In the genomic region with DNA sequence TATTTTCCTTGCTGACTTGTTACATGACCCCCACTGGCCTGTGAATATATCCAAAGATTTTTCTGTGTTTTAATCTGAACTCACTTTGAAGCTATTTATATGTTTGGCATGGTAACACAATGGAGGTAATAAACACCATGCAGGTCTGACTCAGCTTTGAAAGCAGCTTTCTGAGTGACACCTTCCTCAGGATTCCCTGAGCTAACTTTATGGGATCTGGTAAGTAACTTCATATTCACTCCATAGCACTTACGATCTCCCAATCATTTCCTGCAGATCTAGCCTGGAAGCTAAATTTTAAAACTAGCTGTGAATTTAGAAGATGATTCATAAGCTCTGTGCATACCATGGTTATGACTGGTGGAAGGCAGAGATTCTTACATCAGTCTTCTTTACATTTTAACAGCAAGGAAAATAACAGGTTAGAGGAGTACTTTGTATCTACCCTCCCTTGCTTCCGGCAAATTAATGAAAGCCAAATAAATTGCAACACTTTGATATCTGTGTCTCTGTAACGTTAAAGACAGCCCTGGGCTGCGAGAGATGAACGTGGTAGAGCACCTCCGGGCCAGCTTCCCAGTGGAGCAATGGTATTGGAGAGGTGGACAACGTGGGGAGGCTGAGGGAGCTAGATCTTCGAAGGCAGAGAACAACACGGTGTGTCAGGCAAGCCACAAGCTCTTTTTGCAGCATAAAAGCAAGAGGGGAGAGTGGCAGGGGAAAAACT, we compare ENCODE assay signal across 1 cellular context.
TF ChIP-seq lines count a peak whose summit lies in the region.

No MANE protein-coding gene starts in this region.

TF ChIP-seq in HepG2, 621 proteins besides CTCF, POLR2A, EP300 and RAD21 (continued from another document and continues in another):
- TF ChIP-seq, protein P1, sequence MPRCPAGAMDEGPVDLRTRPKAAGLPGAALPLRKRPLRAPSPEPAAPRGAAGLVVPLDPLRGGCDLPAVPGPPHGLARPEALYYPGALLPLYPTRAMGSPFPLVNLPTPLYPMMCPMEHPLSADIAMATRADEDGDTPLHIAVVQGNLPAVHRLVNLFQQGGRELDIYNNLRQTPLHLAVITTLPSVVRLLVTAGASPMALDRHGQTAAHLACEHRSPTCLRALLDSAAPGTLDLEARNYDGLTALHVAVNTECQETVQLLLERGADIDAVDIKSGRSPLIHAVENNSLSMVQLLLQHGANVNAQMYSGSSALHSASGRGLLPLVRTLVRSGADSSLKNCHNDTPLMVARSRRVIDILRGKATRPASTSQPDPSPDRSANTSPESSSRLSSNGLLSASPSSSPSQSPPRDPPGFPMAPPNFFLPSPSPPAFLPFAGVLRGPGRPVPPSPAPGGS (CRISPR knock-in tag; IDR thresholded peaks at IDR 0.05) = no peak
- TF ChIP-seq IKZF1 (IDR thresholded peaks at IDR 0.05) (no peak), KDM3A (CRISPR knock-in tag; IDR thresholded peaks at IDR 0.05; ENCODE audit: low read depth) (0 out of 2 replicates have a peak, but pooled peaks have one; percentile 22), ZNF589 (CRISPR knock-in tag; conservative IDR thresholded peaks at IDR 0.05) (no peak), PHF5A (CRISPR knock-in tag; IDR thresholded peaks at IDR 0.05; ENCODE audit: low read depth, unreplicated experiment) (no peak), EZH2 (conservative IDR thresholded peaks at IDR 0.05; ENCODE audit: low read depth, low read length) (no peak), GLI4 (CRISPR knock-in tag; IDR thresholded peaks at IDR 0.05; ENCODE audit: borderline replicate concordance) (no peak), ZNF672 (CRISPR knock-in tag; IDR thresholded peaks at IDR 0.05) (no peak), ZNF775 (CRISPR knock-in tag; IDR thresholded peaks at IDR 0.05; ENCODE audit: borderline replicate concordance) (no peak), KAT8 (CRISPR knock-in tag; IDR thresholded peaks at IDR 0.05) (peak; percentile 24; the same call in 1 of the 2 replicates), ZNF709 (CRISPR knock-in tag; IDR thresholded peaks at IDR 0.05) (no peak), THYN1 (CRISPR knock-in tag; IDR thresholded peaks at IDR 0.05; ENCODE audit: borderline replicate concordance, low read depth) (no peak), NPAS2 (CRISPR knock-in tag; IDR thresholded peaks at IDR 0.05; ENCODE audit: borderline replicate concordance) (no peak), TBX2 (CRISPR knock-in tag; IDR thresholded peaks at IDR 0.05; ENCODE audit: borderline replicate concordance) (peak; percentile 76; the same call in 1 of the 2 replicates), BCL6 (CRISPR knock-in tag; IDR thresholded peaks at IDR 0.05) (peak; percentile 69), HOXA3 (CRISPR knock-in tag; IDR thresholded peaks at IDR 0.05) (no peak; the same call in 1 of the 2 replicates), HDAC1 (CRISPR knock-in tag; IDR thresholded peaks at IDR 0.05) (peak; percentile 49), DR1 (CRISPR knock-in tag; IDR thresholded peaks at IDR 0.05) (no peak), MTF2 (CRISPR knock-in tag; IDR thresholded peaks at IDR 0.05; ENCODE audit: borderline replicate concordance) (no peak), PTBP1 (IDR thresholded peaks at IDR 0.05; ENCODE audit: low read depth, low read length, poor library complexity, severe bottlenecking) (no peak), SMARCE1 (IDR thresholded peaks at IDR 0.05; ENCODE audit: borderline replicate concordance) (no peak), CBFB (CRISPR knock-in tag; IDR thresholded peaks at IDR 0.05) (no peak), CAMTA2 (CRISPR knock-in tag; IDR thresholded peaks at IDR 0.05; ENCODE audit: borderline replicate concordance) (no peak), NR2F2 (IDR thresholded peaks at IDR 0.05; ENCODE audit: borderline replicate concordance, low read depth) (no peak), ZBTB8A (CRISPR knock-in tag; IDR thresholded peaks at IDR 0.05; ENCODE audit: borderline replicate concordance, low read depth) (no peak), KMT2A (CRISPR knock-in tag; IDR thresholded peaks at IDR 0.05) (peak; percentile 60; the same call in 1 of the 2 replicates), RFXAP (CRISPR knock-in tag; IDR thresholded peaks at IDR 0.05; ENCODE audit: borderline replicate concordance) (no peak), NCOA1 (CRISPR knock-in tag; IDR thresholded peaks at IDR 0.05) (no peak), PHB2 (IDR thresholded peaks at IDR 0.05; ENCODE audit: partially characterized antibody) (no peak), HNF4G (IDR thresholded peaks at IDR 0.05; ENCODE audit: borderline replicate concordance, low read depth, low read length) (no peak), HNF4G (CRISPR knock-in tag; IDR thresholded peaks at IDR 0.05; ENCODE audit: borderline replicate concordance, low read depth) (no peak), EHMT2 (IDR thresholded peaks at IDR 0.05; ENCODE audit: borderline replicate concordance, low read depth, low read length) (no peak), ZNF703 (CRISPR knock-in tag; IDR thresholded peaks at IDR 0.05; ENCODE audit: borderline replicate concordance) (no peak)
- TF ChIP-seq, protein P2, sequence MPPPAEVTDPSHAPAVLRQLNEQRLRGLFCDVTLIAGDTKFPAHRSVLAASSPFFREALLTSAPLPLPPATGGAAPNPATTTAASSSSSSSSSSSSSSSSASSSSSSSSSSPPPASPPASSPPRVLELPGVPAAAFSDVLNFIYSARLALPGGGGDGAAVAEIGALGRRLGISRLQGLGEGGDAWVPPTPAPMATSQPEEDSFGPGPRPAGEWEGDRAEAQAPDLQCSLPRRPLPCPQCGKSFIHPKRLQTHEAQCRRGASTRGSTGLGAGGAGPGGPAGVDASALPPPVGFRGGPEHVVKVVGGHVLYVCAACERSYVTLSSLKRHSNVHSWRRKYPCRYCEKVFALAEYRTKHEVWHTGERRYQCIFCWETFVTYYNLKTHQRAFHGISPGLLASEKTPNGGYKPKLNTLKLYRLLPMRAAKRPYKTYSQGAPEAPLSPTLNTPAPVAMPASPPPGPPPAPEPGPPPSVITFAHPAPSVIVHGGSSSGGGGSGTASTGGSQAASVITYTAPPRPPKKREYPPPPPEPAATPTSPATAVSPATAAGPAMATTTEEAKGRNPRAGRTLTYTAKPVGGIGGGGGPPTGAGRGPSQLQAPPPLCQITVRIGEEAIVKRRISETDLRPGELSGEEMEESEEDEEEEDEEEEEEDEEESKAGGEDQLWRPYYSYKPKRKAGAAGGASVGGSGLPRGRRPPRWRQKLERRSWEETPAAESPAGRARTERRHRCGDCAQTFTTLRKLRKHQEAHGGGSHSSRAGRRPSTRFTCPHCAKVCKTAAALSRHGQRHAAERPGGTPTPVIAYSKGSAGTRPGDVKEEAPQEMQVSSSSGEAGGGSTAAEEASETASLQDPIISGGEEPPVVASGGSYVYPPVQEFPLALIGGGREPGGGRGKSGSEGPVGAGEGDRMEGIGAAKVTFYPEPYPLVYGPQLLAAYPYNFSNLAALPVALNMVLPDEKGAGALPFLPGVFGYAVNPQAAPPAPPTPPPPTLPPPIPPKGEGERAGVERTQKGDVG (CRISPR knock-in tag; IDR thresholded peaks at IDR 0.05; ENCODE audit: borderline replicate concordance) = no peak
- TF ChIP-seq, protein P3, sequence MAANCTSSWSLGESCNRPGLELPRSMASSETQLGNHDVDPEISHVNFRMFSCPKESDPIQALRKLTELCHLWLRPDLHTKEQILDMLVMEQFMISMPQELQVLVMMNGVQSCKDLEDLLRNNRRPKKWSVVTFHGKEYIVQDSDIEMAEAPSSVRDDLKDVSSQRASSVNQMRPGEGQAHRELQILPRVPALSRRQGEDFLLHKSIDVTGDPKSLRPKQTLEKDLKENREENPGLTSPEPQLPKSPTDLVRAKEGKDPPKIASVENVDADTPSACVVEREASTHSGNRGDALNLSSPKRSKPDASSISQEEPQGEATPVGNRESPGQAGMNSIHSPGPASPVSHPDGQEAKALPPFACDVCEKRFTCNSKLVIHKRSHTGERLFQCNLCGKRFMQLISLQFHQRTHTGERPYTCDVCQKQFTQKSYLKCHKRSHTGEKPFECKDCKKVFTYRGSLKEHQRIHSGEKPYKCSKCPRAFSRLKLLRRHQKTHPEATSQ (CRISPR knock-in tag; IDR thresholded peaks at IDR 0.05; ENCODE audit: borderline replicate concordance) = no peak
- TF ChIP-seq, protein P4, sequence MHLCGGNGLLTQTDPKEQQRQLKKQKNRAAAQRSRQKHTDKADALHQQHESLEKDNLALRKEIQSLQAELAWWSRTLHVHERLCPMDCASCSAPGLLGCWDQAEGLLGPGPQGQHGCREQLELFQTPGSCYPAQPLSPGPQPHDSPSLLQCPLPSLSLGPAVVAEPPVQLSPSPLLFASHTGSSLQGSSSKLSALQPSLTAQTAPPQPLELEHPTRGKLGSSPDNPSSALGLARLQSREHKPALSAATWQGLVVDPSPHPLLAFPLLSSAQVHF (CRISPR knock-in tag; IDR thresholded peaks at IDR 0.05) = no peak
- TF ChIP-seq, protein P5, sequence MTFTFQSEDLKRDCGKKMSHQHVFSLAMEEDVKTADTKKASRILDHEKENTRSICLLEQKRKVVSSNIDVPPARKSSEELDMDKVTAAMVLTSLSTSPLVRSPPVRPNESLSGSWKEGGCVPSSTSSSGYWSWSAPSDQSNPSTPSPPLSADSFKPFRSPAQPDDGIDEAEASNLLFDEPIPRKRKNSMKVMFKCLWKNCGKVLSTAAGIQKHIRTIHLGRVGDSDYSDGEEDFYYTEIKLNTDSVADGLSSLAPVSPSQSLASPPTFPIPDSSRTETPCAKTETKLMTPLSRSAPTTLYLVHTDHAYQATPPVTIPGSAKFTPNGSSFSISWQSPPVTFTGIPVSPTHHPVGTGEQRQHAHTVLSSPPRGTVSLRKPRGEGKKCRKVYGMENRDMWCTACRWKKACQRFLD (CRISPR knock-in tag; IDR thresholded peaks at IDR 0.05; ENCODE audit: borderline replicate concordance) = no peak
- TF ChIP-seq, protein P6, sequence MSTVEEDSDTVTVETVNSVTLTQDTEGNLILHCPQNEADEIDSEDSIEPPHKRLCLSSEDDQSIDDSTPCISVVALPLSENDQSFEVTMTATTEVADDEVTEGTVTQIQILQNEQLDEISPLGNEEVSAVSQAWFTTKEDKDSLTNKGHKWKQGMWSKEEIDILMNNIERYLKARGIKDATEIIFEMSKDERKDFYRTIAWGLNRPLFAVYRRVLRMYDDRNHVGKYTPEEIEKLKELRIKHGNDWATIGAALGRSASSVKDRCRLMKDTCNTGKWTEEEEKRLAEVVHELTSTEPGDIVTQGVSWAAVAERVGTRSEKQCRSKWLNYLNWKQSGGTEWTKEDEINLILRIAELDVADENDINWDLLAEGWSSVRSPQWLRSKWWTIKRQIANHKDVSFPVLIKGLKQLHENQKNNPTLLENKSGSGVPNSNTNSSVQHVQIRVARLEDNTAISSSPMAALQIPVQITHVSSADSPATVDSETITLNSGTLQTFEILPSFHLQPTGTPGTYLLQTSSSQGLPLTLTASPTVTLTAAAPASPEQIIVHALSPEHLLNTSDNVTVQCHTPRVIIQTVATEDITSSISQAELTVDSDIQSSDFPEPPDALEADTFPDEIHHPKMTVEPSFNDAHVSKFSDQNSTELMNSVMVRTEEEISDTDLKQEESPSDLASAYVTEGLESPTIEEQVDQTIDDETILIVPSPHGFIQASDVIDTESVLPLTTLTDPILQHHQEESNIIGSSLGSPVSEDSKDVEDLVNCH (CRISPR knock-in tag; IDR thresholded peaks at IDR 0.05) = no peak
- TF ChIP-seq, protein P7, sequence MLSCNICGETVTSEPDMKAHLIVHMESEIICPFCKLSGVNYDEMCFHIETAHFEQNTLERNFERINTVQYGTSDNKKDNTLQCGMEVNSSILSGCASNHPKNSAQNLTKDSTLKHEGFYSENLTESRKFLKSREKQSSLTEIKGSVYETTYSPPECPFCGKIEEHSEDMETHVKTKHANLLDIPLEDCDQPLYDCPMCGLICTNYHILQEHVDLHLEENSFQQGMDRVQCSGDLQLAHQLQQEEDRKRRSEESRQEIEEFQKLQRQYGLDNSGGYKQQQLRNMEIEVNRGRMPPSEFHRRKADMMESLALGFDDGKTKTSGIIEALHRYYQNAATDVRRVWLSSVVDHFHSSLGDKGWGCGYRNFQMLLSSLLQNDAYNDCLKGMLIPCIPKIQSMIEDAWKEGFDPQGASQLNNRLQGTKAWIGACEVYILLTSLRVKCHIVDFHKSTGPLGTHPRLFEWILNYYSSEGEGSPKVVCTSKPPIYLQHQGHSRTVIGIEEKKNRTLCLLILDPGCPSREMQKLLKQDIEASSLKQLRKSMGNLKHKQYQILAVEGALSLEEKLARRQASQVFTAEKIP (CRISPR knock-in tag; IDR thresholded peaks at IDR 0.05; ENCODE audit: borderline replicate concordance) = no peak
- TF ChIP-seq, protein P8, sequence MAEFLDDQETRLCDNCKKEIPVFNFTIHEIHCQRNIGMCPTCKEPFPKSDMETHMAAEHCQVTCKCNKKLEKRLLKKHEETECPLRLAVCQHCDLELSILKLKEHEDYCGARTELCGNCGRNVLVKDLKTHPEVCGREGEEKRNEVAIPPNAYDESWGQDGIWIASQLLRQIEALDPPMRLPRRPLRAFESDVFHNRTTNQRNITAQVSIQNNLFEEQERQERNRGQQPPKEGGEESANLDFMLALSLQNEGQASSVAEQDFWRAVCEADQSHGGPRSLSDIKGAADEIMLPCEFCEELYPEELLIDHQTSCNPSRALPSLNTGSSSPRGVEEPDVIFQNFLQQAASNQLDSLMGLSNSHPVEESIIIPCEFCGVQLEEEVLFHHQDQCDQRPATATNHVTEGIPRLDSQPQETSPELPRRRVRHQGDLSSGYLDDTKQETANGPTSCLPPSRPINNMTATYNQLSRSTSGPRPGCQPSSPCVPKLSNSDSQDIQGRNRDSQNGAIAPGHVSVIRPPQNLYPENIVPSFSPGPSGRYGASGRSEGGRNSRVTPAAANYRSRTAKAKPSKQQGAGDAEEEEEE (CRISPR knock-in tag; IDR thresholded peaks at IDR 0.05; ENCODE audit: borderline replicate concordance) = no peak
- TF ChIP-seq, protein P9, sequence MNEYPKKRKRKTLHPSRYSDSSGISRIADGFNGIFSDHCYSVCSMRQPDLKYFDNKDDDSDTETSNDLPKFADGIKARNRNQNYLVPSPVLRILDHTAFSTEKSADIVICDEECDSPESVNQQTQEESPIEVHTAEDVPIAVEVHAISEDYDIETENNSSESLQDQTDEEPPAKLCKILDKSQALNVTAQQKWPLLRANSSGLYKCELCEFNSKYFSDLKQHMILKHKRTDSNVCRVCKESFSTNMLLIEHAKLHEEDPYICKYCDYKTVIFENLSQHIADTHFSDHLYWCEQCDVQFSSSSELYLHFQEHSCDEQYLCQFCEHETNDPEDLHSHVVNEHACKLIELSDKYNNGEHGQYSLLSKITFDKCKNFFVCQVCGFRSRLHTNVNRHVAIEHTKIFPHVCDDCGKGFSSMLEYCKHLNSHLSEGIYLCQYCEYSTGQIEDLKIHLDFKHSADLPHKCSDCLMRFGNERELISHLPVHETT (CRISPR knock-in tag; conservative IDR thresholded peaks at IDR 0.05) = 0 out of 2 replicates have a peak, but pooled peaks have one; percentile 22
- TF ChIP-seq, protein P10, sequence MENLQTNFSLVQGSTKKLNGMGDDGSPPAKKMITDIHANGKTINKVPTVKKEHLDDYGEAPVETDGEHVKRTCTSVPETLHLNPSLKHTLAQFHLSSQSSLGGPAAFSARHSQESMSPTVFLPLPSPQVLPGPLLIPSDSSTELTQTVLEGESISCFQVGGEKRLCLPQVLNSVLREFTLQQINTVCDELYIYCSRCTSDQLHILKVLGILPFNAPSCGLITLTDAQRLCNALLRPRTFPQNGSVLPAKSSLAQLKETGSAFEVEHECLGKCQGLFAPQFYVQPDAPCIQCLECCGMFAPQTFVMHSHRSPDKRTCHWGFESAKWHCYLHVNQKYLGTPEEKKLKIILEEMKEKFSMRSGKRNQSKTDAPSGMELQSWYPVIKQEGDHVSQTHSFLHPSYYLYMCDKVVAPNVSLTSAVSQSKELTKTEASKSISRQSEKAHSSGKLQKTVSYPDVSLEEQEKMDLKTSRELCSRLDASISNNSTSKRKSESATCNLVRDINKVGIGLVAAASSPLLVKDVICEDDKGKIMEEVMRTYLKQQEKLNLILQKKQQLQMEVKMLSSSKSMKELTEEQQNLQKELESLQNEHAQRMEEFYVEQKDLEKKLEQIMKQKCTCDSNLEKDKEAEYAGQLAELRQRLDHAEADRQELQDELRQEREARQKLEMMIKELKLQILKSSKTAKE (CRISPR knock-in tag; IDR thresholded peaks at IDR 0.05; ENCODE audit: borderline replicate concordance) = peak; percentile 61
